3 cellular contexts compared by ENCODE assay signal in the genomic region with DNA sequence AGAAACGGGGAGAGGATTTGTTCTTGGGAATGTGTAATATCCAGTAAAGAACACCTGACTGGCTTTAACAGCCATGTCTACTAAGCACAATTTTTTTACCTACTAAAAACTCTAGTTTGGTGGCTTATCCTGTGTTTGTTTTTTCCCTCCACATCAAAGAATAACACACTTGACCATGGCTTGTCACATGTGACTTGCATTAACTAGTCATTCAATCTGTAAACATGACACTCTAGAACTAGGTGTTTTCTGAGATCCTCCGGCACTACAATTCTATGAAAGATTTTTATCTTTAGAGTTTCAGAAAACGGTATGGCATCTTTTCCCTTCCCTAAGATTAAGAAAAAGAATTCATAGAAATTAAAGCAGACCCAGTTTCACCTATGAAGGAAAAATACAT.
A peak's percentile ranks its signal among the peaks of the same experiment; 100 is the strongest.
TF ChIP-seq lines count a peak whose summit lies in the region.

No MANE protein-coding gene starts in this region.

TF ChIP-seq in SK-N-SH treated with all-trans-retinoic acid at 6 μM for 48 hours, 23 proteins besides CTCF, POLR2A, EP300 and RAD21 (continued from another document):
- TF ChIP-seq, protein P1, sequence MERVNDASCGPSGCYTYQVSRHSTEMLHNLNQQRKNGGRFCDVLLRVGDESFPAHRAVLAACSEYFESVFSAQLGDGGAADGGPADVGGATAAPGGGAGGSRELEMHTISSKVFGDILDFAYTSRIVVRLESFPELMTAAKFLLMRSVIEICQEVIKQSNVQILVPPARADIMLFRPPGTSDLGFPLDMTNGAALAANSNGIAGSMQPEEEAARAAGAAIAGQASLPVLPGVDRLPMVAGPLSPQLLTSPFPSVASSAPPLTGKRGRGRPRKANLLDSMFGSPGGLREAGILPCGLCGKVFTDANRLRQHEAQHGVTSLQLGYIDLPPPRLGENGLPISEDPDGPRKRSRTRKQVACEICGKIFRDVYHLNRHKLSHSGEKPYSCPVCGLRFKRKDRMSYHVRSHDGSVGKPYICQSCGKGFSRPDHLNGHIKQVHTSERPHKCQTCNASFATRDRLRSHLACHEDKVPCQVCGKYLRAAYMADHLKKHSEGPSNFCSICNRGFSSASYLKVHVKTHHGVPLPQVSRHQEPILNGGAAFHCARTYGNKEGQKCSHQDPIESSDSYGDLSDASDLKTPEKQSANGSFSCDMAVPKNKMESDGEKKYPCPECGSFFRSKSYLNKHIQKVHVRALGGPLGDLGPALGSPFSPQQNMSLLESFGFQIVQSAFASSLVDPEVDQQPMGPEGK (CRISPR knock-in tag; IDR thresholded peaks at IDR 0.05; ENCODE audit: borderline replicate concordance) = no peak
- TF ChIP-seq ZNF8 (CRISPR knock-in tag; IDR thresholded peaks at IDR 0.05) (no peak), TOX (CRISPR knock-in tag; IDR thresholded peaks at IDR 0.05; ENCODE audit: borderline replicate concordance) (no peak), ZFP30 (CRISPR knock-in tag; IDR thresholded peaks at IDR 0.05) (no peak), PPARA (CRISPR knock-in tag; IDR thresholded peaks at IDR 0.05; ENCODE audit: borderline replicate concordance) (no peak)
- TF ChIP-seq, protein P2, sequence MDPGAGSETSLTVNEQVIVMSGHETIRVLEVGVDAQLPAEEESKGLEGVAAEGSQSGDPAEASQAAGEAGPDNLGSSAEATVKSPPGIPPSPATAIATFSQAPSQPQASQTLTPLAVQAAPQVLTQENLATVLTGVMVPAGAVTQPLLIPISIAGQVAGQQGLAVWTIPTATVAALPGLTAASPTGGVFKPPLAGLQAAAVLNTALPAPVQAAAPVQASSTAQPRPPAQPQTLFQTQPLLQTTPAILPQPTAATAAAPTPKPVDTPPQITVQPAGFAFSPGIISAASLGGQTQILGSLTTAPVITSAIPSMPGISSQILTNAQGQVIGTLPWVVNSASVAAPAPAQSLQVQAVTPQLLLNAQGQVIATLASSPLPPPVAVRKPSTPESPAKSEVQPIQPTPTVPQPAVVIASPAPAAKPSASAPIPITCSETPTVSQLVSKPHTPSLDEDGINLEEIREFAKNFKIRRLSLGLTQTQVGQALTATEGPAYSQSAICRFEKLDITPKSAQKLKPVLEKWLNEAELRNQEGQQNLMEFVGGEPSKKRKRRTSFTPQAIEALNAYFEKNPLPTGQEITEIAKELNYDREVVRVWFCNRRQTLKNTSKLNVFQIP (CRISPR knock-in tag; IDR thresholded peaks at IDR 0.05; ENCODE audit: borderline replicate concordance, low read depth) = no peak

TF ChIP-seq in SK-N-SH, 30 proteins besides CTCF, POLR2A, EP300 and RAD21 (continued from another document):
- no peak for TF ChIP-seq EZH2phosphoT487 (IDR thresholded peaks at IDR 0.05; ENCODE audit: borderline replicate concordance, low read depth)
- TF ChIP-seq CHD2 (IDR thresholded peaks at IDR 0.05; ENCODE audit: low read length, partially characterized antibody) = no peak
- no peak for TF ChIP-seq GABPA (IDR thresholded peaks at IDR 0.05; ENCODE audit: low read depth)
- TF ChIP-seq NFIC (IDR thresholded peaks at IDR 0.05; ENCODE audit: borderline replicate concordance) = no peak
- TF ChIP-seq FOSL2 (IDR thresholded peaks at IDR 0.05; ENCODE audit: borderline replicate concordance, low read depth) = no peak
- TF ChIP-seq, protein P3, sequence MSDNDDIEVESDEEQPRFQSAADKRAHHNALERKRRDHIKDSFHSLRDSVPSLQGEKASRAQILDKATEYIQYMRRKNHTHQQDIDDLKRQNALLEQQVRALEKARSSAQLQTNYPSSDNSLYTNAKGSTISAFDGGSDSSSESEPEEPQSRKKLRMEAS (IDR thresholded peaks at IDR 0.05; ENCODE audit: low read depth) = no peak
- TF ChIP-seq TAF1 (IDR thresholded peaks at IDR 0.05; ENCODE audit: borderline replicate concordance, low read depth, low read length) = no peak
- TF ChIP-seq, protein P4, sequence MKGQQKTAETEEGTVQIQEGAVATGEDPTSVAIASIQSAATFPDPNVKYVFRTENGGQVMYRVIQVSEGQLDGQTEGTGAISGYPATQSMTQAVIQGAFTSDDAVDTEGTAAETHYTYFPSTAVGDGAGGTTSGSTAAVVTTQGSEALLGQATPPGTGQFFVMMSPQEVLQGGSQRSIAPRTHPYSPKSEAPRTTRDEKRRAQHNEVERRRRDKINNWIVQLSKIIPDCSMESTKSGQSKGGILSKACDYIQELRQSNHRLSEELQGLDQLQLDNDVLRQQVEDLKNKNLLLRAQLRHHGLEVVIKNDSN (IDR thresholded peaks at IDR 0.05; ENCODE audit: borderline replicate concordance, low read depth) = no peak
- TF ChIP-seq, protein P5, sequence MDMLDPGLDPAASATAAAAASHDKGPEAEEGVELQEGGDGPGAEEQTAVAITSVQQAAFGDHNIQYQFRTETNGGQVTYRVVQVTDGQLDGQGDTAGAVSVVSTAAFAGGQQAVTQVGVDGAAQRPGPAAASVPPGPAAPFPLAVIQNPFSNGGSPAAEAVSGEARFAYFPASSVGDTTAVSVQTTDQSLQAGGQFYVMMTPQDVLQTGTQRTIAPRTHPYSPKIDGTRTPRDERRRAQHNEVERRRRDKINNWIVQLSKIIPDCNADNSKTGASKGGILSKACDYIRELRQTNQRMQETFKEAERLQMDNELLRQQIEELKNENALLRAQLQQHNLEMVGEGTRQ (IDR thresholded peaks at IDR 0.05; ENCODE audit: borderline replicate concordance, low read depth, low read length) = no peak
- TF ChIP-seq, protein P6, sequence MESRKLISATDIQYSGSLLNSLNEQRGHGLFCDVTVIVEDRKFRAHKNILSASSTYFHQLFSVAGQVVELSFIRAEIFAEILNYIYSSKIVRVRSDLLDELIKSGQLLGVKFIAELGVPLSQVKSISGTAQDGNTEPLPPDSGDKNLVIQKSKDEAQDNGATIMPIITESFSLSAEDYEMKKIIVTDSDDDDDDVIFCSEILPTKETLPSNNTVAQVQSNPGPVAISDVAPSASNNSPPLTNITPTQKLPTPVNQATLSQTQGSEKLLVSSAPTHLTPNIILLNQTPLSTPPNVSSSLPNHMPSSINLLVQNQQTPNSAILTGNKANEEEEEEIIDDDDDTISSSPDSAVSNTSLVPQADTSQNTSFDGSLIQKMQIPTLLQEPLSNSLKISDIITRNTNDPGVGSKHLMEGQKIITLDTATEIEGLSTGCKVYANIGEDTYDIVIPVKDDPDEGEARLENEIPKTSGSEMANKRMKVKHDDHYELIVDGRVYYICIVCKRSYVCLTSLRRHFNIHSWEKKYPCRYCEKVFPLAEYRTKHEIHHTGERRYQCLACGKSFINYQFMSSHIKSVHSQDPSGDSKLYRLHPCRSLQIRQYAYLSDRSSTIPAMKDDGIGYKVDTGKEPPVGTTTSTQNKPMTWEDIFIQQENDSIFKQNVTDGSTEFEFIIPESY (IDR thresholded peaks at IDR 0.05; ENCODE audit: borderline replicate concordance, low read depth) = no peak
- no peak for TF ChIP-seq FOXM1 (IDR thresholded peaks at IDR 0.05; ENCODE audit: low read depth)
- TF ChIP-seq JUND (IDR thresholded peaks at IDR 0.05) = no peak

TF ChIP-seq in K562, 482 proteins besides CTCF, POLR2A, EP300 and RAD21:
- TF ChIP-seq, protein P7, sequence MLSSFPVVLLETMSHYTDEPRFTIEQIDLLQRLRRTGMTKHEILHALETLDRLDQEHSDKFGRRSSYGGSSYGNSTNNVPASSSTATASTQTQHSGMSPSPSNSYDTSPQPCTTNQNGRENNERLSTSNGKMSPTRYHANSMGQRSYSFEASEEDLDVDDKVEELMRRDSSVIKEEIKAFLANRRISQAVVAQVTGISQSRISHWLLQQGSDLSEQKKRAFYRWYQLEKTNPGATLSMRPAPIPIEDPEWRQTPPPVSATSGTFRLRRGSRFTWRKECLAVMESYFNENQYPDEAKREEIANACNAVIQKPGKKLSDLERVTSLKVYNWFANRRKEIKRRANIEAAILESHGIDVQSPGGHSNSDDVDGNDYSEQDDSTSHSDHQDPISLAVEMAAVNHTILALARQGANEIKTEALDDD (IDR thresholded peaks at IDR 0.05) = peak; percentile 64
- TF ChIP-seq RBBP5 (IDR thresholded peaks at IDR 0.05; ENCODE audit: borderline replicate concordance, insufficient read depth, low read length, poor library complexity, severe bottlenecking) = no peak
